In the genomic region with DNA sequence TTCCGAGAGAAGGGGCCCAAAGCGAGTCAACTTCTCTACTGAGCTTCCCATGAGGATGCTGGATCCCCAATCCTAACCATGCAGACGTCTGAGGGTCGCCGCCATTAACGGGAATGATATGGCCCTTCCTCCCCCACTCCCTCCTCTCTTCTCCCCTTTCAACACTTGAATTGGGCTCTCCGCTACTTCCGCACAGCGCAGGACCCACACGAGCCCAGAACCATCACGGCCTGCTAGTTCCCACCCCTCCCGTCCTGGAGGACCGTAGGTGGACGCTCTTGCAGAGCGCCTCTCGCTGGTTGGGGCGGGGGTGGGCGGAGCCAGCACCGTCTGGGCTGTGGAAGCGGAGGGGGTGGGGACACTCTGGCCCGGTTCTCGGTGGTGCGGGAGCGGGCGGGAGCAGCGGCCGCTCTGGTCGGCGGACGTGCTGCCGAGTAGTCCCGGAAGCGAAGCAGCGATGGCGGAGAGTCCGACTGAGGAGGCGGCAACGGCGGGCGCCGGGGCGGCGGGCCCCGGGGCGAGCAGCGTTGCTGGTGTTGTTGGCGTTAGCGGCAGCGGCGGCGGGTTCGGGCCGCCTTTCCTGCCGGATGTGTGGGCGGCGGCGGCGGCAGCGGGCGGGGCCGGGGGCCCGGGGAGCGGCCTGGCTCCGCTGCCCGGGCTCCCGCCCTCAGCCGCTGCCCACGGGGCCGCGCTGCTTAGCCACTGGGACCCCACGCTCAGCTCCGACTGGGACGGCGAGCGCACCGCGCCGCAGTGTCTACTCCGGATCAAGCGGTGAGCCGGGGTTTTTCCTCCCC, we compare ENCODE assay signal across 8 cellular contexts. TPM values are rescaled to one million over a fixed set of nuclear protein-coding genes. Genes with fewer than 3 reads are reported as not detected.
DNase-seq lines count a peak whose midpoint lies in the region; ATAC-seq and TF ChIP-seq lines count a peak whose summit lies in the region.

TSS of gene UBE2Z (plus strand) at position 361 of the 797 bp plus-strand sequence. CDS start at position 458, 97 bp downstream.

- H3K27me3 Mint-ChIP-seq in Calu3 (ENCODE audit: unreplicated experiment) (no peaks in the 10 kb centered on the region), mesothelial cell of epicardium (ENCODE audit: low read depth) (no peaks in the 10 kb centered on the region)

- H3K4me3 ChIP-seq in HUES48 (ENCODE audit: low read depth, low read length) (peak within 1 kb of the TSS; percentile 76), NT2/D1 (ENCODE audit: insufficient read length, low read depth) (peak within 1 kb of the TSS; percentile 82)

- peaks cover 65% of the 10 kb centered on the region for H3K36me3 Mint-ChIP-seq in Calu3 (ENCODE audit: insufficient read depth, unreplicated experiment)
- peaks cover 8% of the 10 kb centered on the region for H3K36me3 Mint-ChIP-seq in mesothelial cell of epicardium

- H3K27ac Mint-ChIP-seq in Calu3 (ENCODE audit: unreplicated experiment): peak within 1 kb of the TSS; percentile 94
- H3K27ac Mint-ChIP-seq in mesothelial cell of epicardium: peak within 1 kb of the TSS; percentile 97

- TF ChIP-seq CTCF in Calu3 (IDR thresholded peaks at IDR 0.05; ENCODE audit: unreplicated experiment): no peak
- no peak for TF ChIP-seq CTCF in mesothelial cell of epicardium (IDR thresholded peaks at IDR 0.05; ENCODE audit: unreplicated experiment)

- H3K27me3 ChIP-seq in HUES48 (ENCODE audit: control insufficient read depth, insufficient read depth, low read length) (no peaks in the 10 kb centered on the region), NT2/D1 (ENCODE audit: insufficient read depth, insufficient read length) (no peaks in the 10 kb centered on the region)

- H3K36me3 ChIP-seq in HUES48 (ENCODE audit: control insufficient read depth, insufficient read depth, low read length) (peaks cover 35% of the 10 kb centered on the region), NT2/D1 (ENCODE audit: insufficient read depth, insufficient read length, low read length) (peaks cover 43% of the 10 kb centered on the region)

- H3K4me1 ChIP-seq in HUES48 (ENCODE audit: control insufficient read depth, insufficient read depth, low read length): peaks cover 13% of the 10 kb centered on the region
- H3K4me1 ChIP-seq in NT2/D1 (ENCODE audit: insufficient read depth, insufficient read length): no peaks in the 10 kb centered on the region

- CTCF ChIA-PET in Calu3 (lab: Charles Lee): interaction anchor here (0.7 to 2.9 kb wide), 7 partner anchors 15 to 128 kb away, joined by 3 to 18 read pairs (median 4); partner anchors contain the start of gene ATP5MC1

- H3K9me3 Mint-ChIP-seq in Calu3 (ENCODE audit: low read depth, unreplicated experiment) (no peaks in the 10 kb centered on the region), mesothelial cell of epicardium (no peaks in the 10 kb centered on the region)

- BruUV-seq in Calu3 (replicated peaks; lab: Mats Ljungman, UMichigan): no TSS peak

- peak within 1 kb of the TSS; percentile 94 for H3K27ac ChIP-seq in HUES48 (ENCODE audit: low read depth, low read length)

- H3K9ac ChIP-seq in HUES48 (ENCODE audit: low read depth, low read length) (peak within 1 kb of the TSS; percentile 86), NT2/D1 (ENCODE audit: insufficient read length, low read depth) (peak within 1 kb of the TSS; percentile 96)

- ATAC-seq in GM21381 (IDR thresholded peaks at IDR 0.05; ENCODE audit: unreplicated experiment): peak; percentile 66

- peak; percentile 96 for DNase-seq in Calu3
- peak; percentile 91 for DNase-seq in NT2/D1 (ENCODE audit: low read depth, low spot score)
- DNase-seq in activated CD8-positive, alpha-beta memory T cell treated with anti-CD3 and anti-CD28 coated beads, Interleukin-2, amount 50 U/mL, for 1 hour (ENCODE audit: extremely low read depth): peak; percentile 68
- DNase-seq in mesothelial cell of epicardium (ENCODE audit: low spot score in 2 of 2, unreplicated experiment in 2 of 2): peak; percentile 78 to 82
- peak; percentile 81 to 88 for DNase-seq in stimulated activated CD8-positive, alpha-beta memory T cell treated with anti-CD3 and anti-CD28 coated beads, Interleukin-15, amount 100 ng/mL, for 48 hours (ENCODE audit: low read depth in 2 of 2)

- H3K4me1 Mint-ChIP-seq in Calu3 (ENCODE audit: low read depth, unreplicated experiment): peaks cover 36% of the 10 kb centered on the region
- peaks cover 33% of the 10 kb centered on the region for H3K4me1 Mint-ChIP-seq in mesothelial cell of epicardium

- in situ Hi-C loops in endometrial microvascular endothelial cells (cut with HindIII; ENCODE audit: inconsistent ontology term, low pct_unique_long_range_greater_than_20kb, low sequenced_read_pairs): loop anchor here (25.0 kb wide), 1 partner anchor 129 kb away; no protein-coding TSS in a partner anchor

- intact Hi-C loops in Calu3 (cut with micrococcal nuclease; ENCODE audit: unreplicated experiment): no loop called here

- peak within 1 kb of the TSS; percentile 88 for H3K4me3 Mint-ChIP-seq in Calu3 (ENCODE audit: low read depth, unreplicated experiment)
- H3K4me3 Mint-ChIP-seq in mesothelial cell of epicardium: peak within 1 kb of the TSS; percentile 81

- H3K9me3 ChIP-seq in HUES48 (ENCODE audit: control insufficient read depth, insufficient read depth, low read length): no peaks in the 10 kb centered on the region
- no peaks in the 10 kb centered on the region for H3K9me3 ChIP-seq in NT2/D1 (ENCODE audit: insufficient read depth, low read length)

RNA-seq across cellular contexts. Expression of gene UBE2Z, which starts in this region (rescaled TPM):
- total RNA-seq in Calu3 (2022) (179 and 182 TPM in 2 replicates), endometrial microvascular endothelial cells (ENCODE audit: inconsistent ontology term) (83.7 TPM), mesothelial cell of epicardium (85.8 to 89.8 TPM (median 88.1 TPM) in 3 replicates)

Comparison
In these comparisons a context has a peak if more than half of its experiments do, and no peak if none do; other contexts are left out.
1. Peak in every context shown above with its lines: DNase-seq, ATAC-seq, H3K4me3 ChIP-seq and H3K27ac ChIP-seq.